31 cellular contexts compared by ENCODE assay signal in genomic region chr15:89857673-89858072, GRCh38. TPM values are rescaled to one million over a fixed set of nuclear protein-coding genes. Genes with fewer than 3 reads are reported as not detected.
A peak's percentile ranks its signal among the peaks of the same experiment; 100 is the strongest.
DNase-seq lines count a peak whose midpoint lies in the region; ATAC-seq and TF ChIP-seq lines count a peak whose summit lies in the region.
"Had no signal": no experiment of that assay in that cellular context is flagged by ENCODE, and none has a peak within 500 bp of the region (broad histone marks: within the 10 kb centered on the region; RNA-seq: fewer than 3 reads in every experiment).

No MANE protein-coding gene starts in this region.

- peaks cover 20% of the 10 kb centered on the region for H3K36me3 Mint-ChIP-seq in type B pancreatic cell
- H3K36me3 Mint-ChIP-seq: natural killer cell had no signal

- peak; percentile 13 for DNase-seq in HT-29 (ENCODE audit: low spot score)
- peak; percentile 54 for DNase-seq in glomerular visceral epithelial cell (ENCODE audit: extremely low spot score)
- peak in 2 of 3 donors; percentile 32 to 61 for DNase-seq in right lobe of liver
- DNase-seq in type B pancreatic cell (ENCODE audit: extremely low spot score, unreplicated experiment): no peak
- no peak for DNase-seq in head of caudate nucleus
- DNase-seq: activated CD4-positive, alpha-beta T cell treated with anti-CD3 and anti-CD28 coated beads for 4 hours; amniotic stem cell; brain microvascular endothelial cell; cerebellar nuclear complex; DMS 273 treated with DMSO at 0.1 percent for 48 hours; EL; GOT3; hypothalamus; Karpas-422; left ventricle myocardium superior; natural killer cell; NCI-H1417 treated with DMSO at 0.1 percent for 48 hours; NCI-H2029 treated with DMSO at 0.1 percent for 48 hours; NCI-H526 treated with DMSO at 0.1 percent for 48 hours; occipital lobe; SJCRH30; T-helper 9 cell; trophoblast cell had no signal

- no peaks in the 10 kb centered on the region for H3K9me3 ChIP-seq in right lobe of liver
- H3K9me3 ChIP-seq: gastroesophageal sphincter, SJCRH30 had no signal

- H3K4me1 ChIP-seq in right lobe of liver: peaks cover 0 to 30% (median 7%) of the 10 kb centered on the region in 4 donors
- H3K4me1 ChIP-seq: gastroesophageal sphincter, SJCRH30 had no signal

- peaks cover 0 to 2% (median 0%) of the 10 kb centered on the region in 4 donors for H3K36me3 ChIP-seq in right lobe of liver

- peak overlapping the region in 1 of 3 donors; percentile 5 for H3K4me3 ChIP-seq in right lobe of liver
- H3K4me3 ChIP-seq: gastroesophageal sphincter, SJCRH30 had no signal

- H3K27me3 ChIP-seq in right lobe of liver: no peaks in the 10 kb centered on the region
- H3K27me3 ChIP-seq: brain microvascular endothelial cell, gastroesophageal sphincter, SJCRH30 had no signal

- no peak for TF ChIP-seq CTCF in right lobe of liver (IDR thresholded peaks at IDR 0.05)
- TF ChIP-seq CTCF in type B pancreatic cell (conservative IDR thresholded peaks at IDR 0.05): no peak

- peak overlapping the region; percentile 74 for H3K27ac Mint-ChIP-seq in type B pancreatic cell
- H3K27ac Mint-ChIP-seq: activated naive CD4-positive, alpha-beta T cell treated with anti-CD3 and anti-CD28 coated beads, Interleukin-2, amount 50 U/mL, for 24 hours; activated T-helper 2 cell treated with anti-CD3 and anti-CD28 coated beads, Interferon-gamma antibody, Interleukin-2, Interleukin-4, amounts not matched to agents 10 μg/mL and 5 μg/mL and 100 μg/mL, durations not matched to agents 14 hours and 24 hours and 36 hours; mesothelial cell of epicardium; natural killer cell; stimulated activated memory B cell treated with anti-CD40 and anti-IgM and Interleukin-4, amounts not matched to agents 10 μg/mL and 1 μg/mL and 100 μg/mL, for 72 hours had no signal

- peak; percentile 38 for TF ChIP-seq POLR2A in right lobe of liver (IDR thresholded peaks at IDR 0.05)

- no peaks in the 10 kb centered on the region for H3K27me3 Mint-ChIP-seq in type B pancreatic cell
- H3K27me3 Mint-ChIP-seq: activated naive CD4-positive, alpha-beta T cell treated with anti-CD3 and anti-CD28 coated beads, Interleukin-2, amount 50 U/mL, for 24 hours; stimulated activated memory B cell treated with anti-CD40 and anti-IgM and Interleukin-4, amounts not matched to agents 10 μg/mL and 1 μg/mL and 100 μg/mL, for 72 hours had no signal

- H3K9me3 Mint-ChIP-seq in type B pancreatic cell: no peaks in the 10 kb centered on the region
- H3K9me3 Mint-ChIP-seq: activated naive CD4-positive, alpha-beta T cell treated with anti-CD3 and anti-CD28 coated beads, Interleukin-2, amount 50 U/mL, for 24 hours; activated T-helper 2 cell treated with anti-CD3 and anti-CD28 coated beads, Interferon-gamma antibody, Interleukin-2, Interleukin-4, amounts not matched to agents 10 μg/mL and 5 μg/mL and 100 μg/mL, durations not matched to agents 14 hours and 24 hours and 36 hours; natural killer cell; stimulated activated memory B cell treated with anti-CD40 and anti-IgM and Interleukin-4, amounts not matched to agents 10 μg/mL and 1 μg/mL and 100 μg/mL, for 72 hours had no signal

- no peak overlapping the region for H3K4me3 Mint-ChIP-seq in type B pancreatic cell
- H3K4me3 Mint-ChIP-seq: activated naive CD4-positive, alpha-beta T cell treated with anti-CD3 and anti-CD28 coated beads, Interleukin-2, amount 50 U/mL, for 24 hours; mesothelial cell of epicardium; natural killer cell; stimulated activated memory B cell treated with anti-CD40 and anti-IgM and Interleukin-4, amounts not matched to agents 10 μg/mL and 1 μg/mL and 100 μg/mL, for 72 hours had no signal

- no peaks in the 10 kb centered on the region for H3K4me1 Mint-ChIP-seq in type B pancreatic cell (ENCODE audit: unreplicated experiment)
- H3K4me1 Mint-ChIP-seq: activated naive CD4-positive, alpha-beta T cell treated with anti-CD3 and anti-CD28 coated beads, Interleukin-2, amount 50 U/mL, for 24 hours had no signal

- ATAC-seq in right lobe of liver (peak; percentile 86 to 92 (median 90)), HG02973 (IDR thresholded peaks at IDR 0.05; ENCODE audit: unreplicated experiment) (no peak), GM18870 (IDR thresholded peaks at IDR 0.05; ENCODE audit: unreplicated experiment) (no peak)
- ATAC-seq: gastroesophageal sphincter; left ventricle myocardium superior; natural killer cell; stimulated activated memory B cell treated with anti-CD40 and anti-IgM and Interleukin-4, amounts not matched to agents 10 μg/mL and 1 μg/mL and 100 μg/mL, for 72 hours had no signal

- intact Hi-C loops in right lobe of liver (cut with DNase I) (no loop called here), head of caudate nucleus (cut with DNase I) (no loop called here)

- H3K27ac ChIP-seq in right lobe of liver: peak overlapping the region; percentile 52 to 66 (median 65)
- H3K27ac ChIP-seq: brain microvascular endothelial cell, gastroesophageal sphincter, HL-60, SJCRH30 had no signal

- 26% methylated on average over 3 of the region's 3 CpGs for WGBS in right lobe of liver (ENCODE audit: insufficient coverage, low coverage, low lambda C conversion rate, missing lambda C conversion rate)

RNA-seq across cellular contexts. Expression of gene AP3S2, which starts 36.1 kb away (rescaled TPM):
- total RNA-seq in HT-29 (2014; rRNA removed; shearing (Covaris generic)): 14.8 and 36.2 TPM in 2 replicates
- total RNA-seq in right lobe of liver (10 to 100 TPM; 23.2 to 45.7 (median 27.2) TPM), type B pancreatic cell (ENCODE audit: low replicate concordance) (22.9 and 32.2 TPM in 2 replicates)

RNA-seq across cellular contexts. Expression of gene ANPEP, which starts 43.0 kb away (rescaled TPM):
- 0.05 and 0.10 TPM in 2 replicates for total RNA-seq in HT-29 (2014; rRNA removed; shearing (Covaris generic))
- total RNA-seq in right lobe of liver (100 to 1,000 TPM; 204 to 386 (median 363) TPM), type B pancreatic cell (ENCODE audit: low replicate concordance) (56.3 and 206 TPM in 2 replicates)

RNA-seq across cellular contexts. Expression of gene ARPIN, which starts 55.1 kb away (rescaled TPM):
- 4.7 and 7.9 TPM in 2 replicates for total RNA-seq in HT-29 (2014; rRNA removed; shearing (Covaris generic))
- total RNA-seq in right lobe of liver (1 to 10 TPM; 4.9 to 8.1 (median 6.9) TPM), type B pancreatic cell (ENCODE audit: low replicate concordance) (14.9 and 22.7 TPM in 2 replicates)
- total RNA-seq: activated T-helper 2 cell treated with anti-CD3 and anti-CD28 coated beads, Interferon-gamma antibody, Interleukin-2, Interleukin-4, amounts not matched to agents 10 μg/mL and 5 μg/mL and 100 μg/mL, durations not matched to agents 14 hours and 24 hours and 36 hours had no signal

Comparison
In these comparisons a context has a peak if more than half of its experiments do, and no peak if none do; other contexts are left out.
1. DNase-seq: peak in HT-29 (single experiment), glomerular visceral epithelial cell (single experiment) and right lobe of liver (2 of 3); none in type B pancreatic cell (single experiment) and head of caudate nucleus (0 of 42).
2. ATAC-seq: peak in right lobe of liver (4 of 4); none in HG02973 (single experiment) and GM18870 (single experiment).
3. RNA of gene ANPEP, which starts 43.0 kb away (total RNA-seq): 204 to 386 TPM in right lobe of liver and 56.3 to 206 TPM in type B pancreatic cell; 0.05 to 0.10 TPM in HT-29; every median in the first group is over 10 times any median in the second.